15 cellular contexts compared by ENCODE assay signal in genomic region chr5:44387911-44388310, GRCh38. TPM values are rescaled to one million over a fixed set of nuclear protein-coding genes. Genes with fewer than 3 reads are reported as not detected.
DNase-seq lines count a peak whose midpoint lies in the region; ATAC-seq and TF ChIP-seq lines count a peak whose summit lies in the region.
"Had no signal": no experiment of that assay in that cellular context is flagged by ENCODE, and none has a peak within 500 bp of the region (broad histone marks: within the 10 kb centered on the region; RNA-seq: fewer than 3 reads in every experiment).

No MANE protein-coding gene starts in this region.

- DNase-seq in Peyer's patch (no peak), fibroblast of lung (ENCODE audit: low read depth in 2 of 2) (no peak), mucosa of descending colon (no peak), suprapubic skin (ENCODE audit: low spot score in 2 of 2) (no peak), HAP-1 (ENCODE audit: low spot score in 2 of 2) (no peak), aorta (no peak), OCI-LY7 (ENCODE audit: low spot score) (no peak)
- DNase-seq: activated CD8-positive, alpha-beta T cell treated with anti-CD3 and anti-CD28 coated beads, Interleukin-2, amount 10 ng/mL, durations not matched to agents 7 days and 5 days; foreskin melanocyte; KG1; NCI-H2029; T-cell had no signal

- CTCF ChIA-PET in OCI-LY7 (lab: Charles Lee; ENCODE audit: unreplicated experiment), result no interaction called here

- in situ Hi-C loops in HAP-1 (cut with MboI; ENCODE audit: low sequenced_read_pairs), result no loop called here

- TF ChIP-seq POLR2A in Peyer's patch (IDR thresholded peaks at IDR 0.05), result no peak
- no peak for TF ChIP-seq POLR2A in suprapubic skin (IDR thresholded peaks at IDR 0.05)

- H3K9me2 ChIP-seq in OCI-LY7 (ENCODE audit: insufficient read depth, low read length), result no peaks in the 10 kb centered on the region

- ATAC-seq in mucosa of descending colon (peak; percentile 21), aorta (ENCODE audit: low FRiP score) (no peak), GM19023 (IDR thresholded peaks at IDR 0.05; ENCODE audit: unreplicated experiment) (no peak)
- ATAC-seq: activated CD8-positive, alpha-beta T cell treated with anti-CD3 and anti-CD28 coated beads, Interleukin-2, amount 10 ng/mL, durations not matched to agents 7 days and 5 days had no signal

- POLR2A ChIA-PET in OCI-LY7 (lab: Charles Lee), result no interaction called here

- H3K79me2 ChIP-seq in fibroblast of lung (ENCODE audit: control insufficient read depth, insufficient read depth, low read length), result no peaks in the 10 kb centered on the region
- H3K79me2 ChIP-seq in OCI-LY7 (ENCODE audit: insufficient read depth, low read depth, low read length), result no peaks in the 10 kb centered on the region

- intact Hi-C loops in mucosa of descending colon (cut with DNase I, micrococcal nuclease), result no loop called here
- intact Hi-C loops in aorta (cut with DNase I), result no loop called here
- intact Hi-C loops in OCI-LY7 (cut with micrococcal nuclease; ENCODE audit: unreplicated experiment), result no loop called here

- H3K4me1 ChIP-seq in Peyer's patch, result no peaks in the 10 kb centered on the region
- no peaks in the 10 kb centered on the region for H3K4me1 ChIP-seq in fibroblast of lung (ENCODE audit: control insufficient read depth, extremely low read depth, insufficient read depth, low read length)
- H3K4me1 ChIP-seq in mucosa of descending colon (ENCODE audit: low read depth), result no peaks in the 10 kb centered on the region
- H3K4me1 ChIP-seq in suprapubic skin, result peaks cover 21% of the 10 kb centered on the region
- H3K4me1 ChIP-seq in HAP-1, result no peaks in the 10 kb centered on the region
- H3K4me1 ChIP-seq in aorta (ENCODE audit: control insufficient read depth in 1 of 2, insufficient read depth in 2 of 2, low read length in 2 of 2), result no peaks in the 10 kb centered on the region
- H3K4me1 ChIP-seq in OCI-LY7 (ENCODE audit: insufficient read depth, low read length, poor library complexity, severe bottlenecking), result no peaks in the 10 kb centered on the region
- H3K4me1 ChIP-seq: BLaER1 had no signal

- 11% methylated on average over 11 of the region's 11 CpGs for WGBS in suprapubic skin
- WGBS in aorta, 2 donors, result 1 to 3% methylated on average over 11 of the region's 11 CpGs

- H3K27me3 ChIP-seq in Peyer's patch, result no peaks in the 10 kb centered on the region
- H3K27me3 ChIP-seq in fibroblast of lung (ENCODE audit: control insufficient read depth, insufficient read depth, low read length), result no peaks in the 10 kb centered on the region
- peaks cover 34% of the 10 kb centered on the region for H3K27me3 ChIP-seq in suprapubic skin
- H3K27me3 ChIP-seq in HAP-1 (ENCODE audit: low read depth), result peaks cover 28% of the 10 kb centered on the region
- H3K27me3 ChIP-seq in aorta (ENCODE audit: control insufficient read depth in 1 of 2, insufficient read depth in 2 of 2, low read length in 1 of 2), result peaks cover 0 to 1% of the 10 kb centered on the region in 2 donors

- H3K27ac ChIP-seq in Peyer's patch (peak overlapping the region in 2 of 4 donors; percentile 22 to 46), fibroblast of lung (ENCODE audit: insufficient read depth, low read length) (no peak overlapping the region), suprapubic skin (no peak overlapping the region), aorta (ENCODE audit: low read depth in 1 of 2, low read length in 2 of 2) (no peak overlapping the region), OCI-LY7 (ENCODE audit: low read depth, low read length, poor library complexity, severe bottlenecking) (no peak overlapping the region)
- H3K27ac ChIP-seq: BLaER1 had no signal

- TF ChIP-seq CTCF in Peyer's patch (IDR thresholded peaks at IDR 0.05) (no peak), fibroblast of lung (conservative IDR thresholded peaks at IDR 0.05 in 1 of 2, IDR thresholded peaks at IDR 0.05 in 1 of 2; ENCODE audit: low read depth in 1 of 2, low read length in 2 of 2) (no peak), mucosa of descending colon (IDR thresholded peaks at IDR 0.05) (no peak), suprapubic skin (IDR thresholded peaks at IDR 0.05) (no peak), OCI-LY7 (conservative IDR thresholded peaks at IDR 0.05; ENCODE audit: low read length) (no peak)

- no TSS peak for BruUV-seq in OCI-LY7 (replicated peaks; lab: Mats Ljungman, UMichigan)

- no peaks in the 10 kb centered on the region for H3K9me3 ChIP-seq in Peyer's patch
- H3K9me3 ChIP-seq in fibroblast of lung (ENCODE audit: control insufficient read depth, insufficient read depth, low read depth, low read length), result no peaks in the 10 kb centered on the region
- no peaks in the 10 kb centered on the region for H3K9me3 ChIP-seq in mucosa of descending colon
- H3K9me3 ChIP-seq in suprapubic skin, result no peaks in the 10 kb centered on the region
- no peaks in the 10 kb centered on the region for H3K9me3 ChIP-seq in HAP-1
- peaks cover 2% of the 10 kb centered on the region for H3K9me3 ChIP-seq in aorta (ENCODE audit: control insufficient read depth, low read length)
- no peaks in the 10 kb centered on the region for H3K9me3 ChIP-seq in OCI-LY7 (ENCODE audit: low read length)

- peak overlapping the region in 3 of 4 donors; percentile 20 to 43 (median 32) for H3K4me3 ChIP-seq in Peyer's patch
- H3K4me3 ChIP-seq in fibroblast of lung (replicated peaks in 1 of 4; ENCODE audit: control extremely low read depth in 1 of 4, insufficient read depth in 1 of 4, low read depth in 3 of 4, low read length in 4 of 4), result peak overlapping the region; percentile 66 to 79 (median 72)
- no peak overlapping the region for H3K4me3 ChIP-seq in mucosa of descending colon
- H3K4me3 ChIP-seq in suprapubic skin, result peak overlapping the region; percentile 51
- no peak overlapping the region for H3K4me3 ChIP-seq in HAP-1
- H3K4me3 ChIP-seq in aorta (ENCODE audit: low read length in 2 of 2), result peak overlapping the region in 1 of 2 donors; percentile 7
- no peak overlapping the region for H3K4me3 ChIP-seq in OCI-LY7 (ENCODE audit: low read depth, low read length, poor library complexity, severe bottlenecking)
- H3K4me3 ChIP-seq: BLaER1 had no signal

- no peak overlapping the region for H3K9ac ChIP-seq in fibroblast of lung (ENCODE audit: insufficient read depth, low read length)
- H3K9ac ChIP-seq: BLaER1 had no signal

- no peaks in the 10 kb centered on the region for H3K36me3 ChIP-seq in Peyer's patch
- H3K36me3 ChIP-seq in fibroblast of lung (ENCODE audit: control insufficient read depth, insufficient read depth, low read length), result no peaks in the 10 kb centered on the region
- no peaks in the 10 kb centered on the region for H3K36me3 ChIP-seq in mucosa of descending colon (ENCODE audit: low read depth)
- H3K36me3 ChIP-seq in suprapubic skin, result no peaks in the 10 kb centered on the region
- no peaks in the 10 kb centered on the region for H3K36me3 ChIP-seq in HAP-1 (replicated peaks)
- no peaks in the 10 kb centered on the region for H3K36me3 ChIP-seq in aorta (ENCODE audit: control insufficient read depth in 1 of 2, insufficient read depth in 2 of 2, low read length in 1 of 2)
- H3K36me3 ChIP-seq in OCI-LY7 (ENCODE audit: insufficient read depth, low read length), result no peaks in the 10 kb centered on the region
- H3K36me3 ChIP-seq: BLaER1 had no signal

- peak overlapping the region; percentile 90 for H3K4me2 ChIP-seq in fibroblast of lung (ENCODE audit: extremely low read depth, insufficient read depth, low read length)
- H3K4me2 ChIP-seq in OCI-LY7 (ENCODE audit: low read length), result no peak overlapping the region
- H3K4me2 ChIP-seq: BLaER1 had no signal

- no peak overlapping the region for H2AFZ ChIP-seq in fibroblast of lung (ENCODE audit: low read length)
- no peak overlapping the region for H2AFZ ChIP-seq in OCI-LY7 (ENCODE audit: low read length)

- H4K20me1 ChIP-seq in fibroblast of lung (ENCODE audit: control insufficient read depth, extremely low read depth, insufficient read depth, low read length), result no peaks in the 10 kb centered on the region
- H4K20me1 ChIP-seq in OCI-LY7 (ENCODE audit: insufficient read depth, low read length), result no peaks in the 10 kb centered on the region
- H4K20me1 ChIP-seq: BLaER1 had no signal

- no peak for TF ChIP-seq EP300 in suprapubic skin (IDR thresholded peaks at IDR 0.05)

RNA-seq across cellular contexts. Expression of gene FGF10, which starts 1.3 kb away (rescaled TPM):
- total RNA-seq in Peyer's patch (10 to 100 TPM in 1 of 4 donors, 1 to 10 TPM in 2, under 1 TPM in 1; 0.53 to 10.9 (median 4.8) TPM), fibroblast of lung (110 and 154 TPM in 2 replicates), mucosa of descending colon (10 to 100 TPM in 1 of 3 donors, 1 to 10 TPM in 1, under 1 TPM in 1; 0.84 to 12.7 (median 4.4) TPM), suprapubic skin (1 to 10 TPM in 3 of 4 donors, under 1 TPM in 1; 0.42 to 3.9 (median 2.1) TPM), aorta (10 to 100 TPM; 10.0 to 11.3 TPM), OCI-LY7 (2022) (not detected in 2 replicates)
- polyA plus RNA-seq in fibroblast of lung (0.58 and 6.9 TPM in 2 replicates), aorta (under 1 TPM in 1 of 2 donors, not detected in 1; 0.50 TPM)
- 0.52 and 5.0 TPM in 2 replicates for polyA plus RNA-seq in fibroblast of lung (2012)
- 1.6 and 14.5 TPM in 2 replicates for polyA minus RNA-seq in fibroblast of lung (ENCODE audit: low replicate concordance)
- total RNA-seq in OCI-LY7 (2014; rRNA removed; shearing (Covaris generic)), result not detected in 2 replicates
- total RNA-seq: activated CD8-positive, alpha-beta T cell treated with anti-CD3 and anti-CD28 coated beads, Interleukin-2, amount 10 ng/mL, durations not matched to agents 7 days and 5 days; lung microvascular endothelial cell; T-cell had no signal

Comparison
In these comparisons a context has a peak if more than half of its experiments do, and no peak if none do; other contexts are left out.
1. H3K4me3 ChIP-seq: peak in Peyer's patch (3 of 4), fibroblast of lung (4 of 4) and suprapubic skin (single experiment); none in mucosa of descending colon (single experiment), HAP-1 (single experiment) and OCI-LY7 (single experiment).